In genomic region chr3:32684800-32685603, GRCh38 we compare ENCODE assay signal across 8 cellular contexts. TPM values are rescaled to one million over a fixed set of nuclear protein-coding genes. Genes with fewer than 3 reads are reported as not detected.
DNase-seq lines count a peak whose midpoint lies in the region; ATAC-seq and TF ChIP-seq lines count a peak whose summit lies in the region.

Gene CNOT10 (plus strand): TSS chr3:32685188. CDS start chr3:32685461, 273 bp downstream.

- CTCF ChIA-PET in CD4-positive, alpha-beta memory T cell (lab: Charles Lee; ENCODE audit: partially characterized antibody): interaction anchor here (1.1 kb wide), 2 partner anchors 20 to 115 kb away, joined by 3 to 5 read pairs; partner anchors contain the start of gene DYNC1LI1
- CTCF ChIA-PET in activated CD4-positive, alpha-beta memory T cell treated with anti-CD3 and anti-CD28 coated beads for 36 hours (lab: Charles Lee): interaction anchor here (0.5 to 0.9 kb wide), 7 partner anchors 10 to 458 kb away, joined by 3 to 7 read pairs (median 3); no protein-coding TSS in a partner anchor

- ATAC-seq in GM19452 (IDR thresholded peaks at IDR 0.05; ENCODE audit: unreplicated experiment): peak; percentile 98

- H3K27ac Mint-ChIP-seq in CD4-positive, alpha-beta memory T cell: peak within 1 kb of the TSS; percentile 87 to 99 (median 97)
- peak within 1 kb of the TSS; percentile 91 for H3K27ac Mint-ChIP-seq in activated CD4-positive, alpha-beta memory T cell treated with anti-CD3 and anti-CD28 coated beads for 36 hours

- intact Hi-C loops in CD4-positive, alpha-beta memory T cell (cut with micrococcal nuclease): loop anchor here (1.0 to 10.0 kb wide), 7 partner anchors 115 to 1153 kb away; partner anchors contain the start of genes CMTM6, CRTAP, DYNC1LI1 and GPD1L
- intact Hi-C loops in activated CD4-positive, alpha-beta memory T cell treated with anti-CD3 and anti-CD28 coated beads for 36 hours (cut with micrococcal nuclease): loop anchor here (1.0 to 10.0 kb wide), 12 partner anchors 97 to 1152 kb away; partner anchors contain the start of genes CMTM6, CMTM7, CRTAP and DYNC1LI1

- no peak for TF ChIP-seq RAD21 in liver (IDR thresholded peaks at IDR 0.05)

- TF ChIP-seq CTCF in liver (IDR thresholded peaks at IDR 0.05; ENCODE audit: low read depth, low read length, missing input control): no peak

- H3K4me3 ChIP-seq in CD4-positive, alpha-beta memory T cell (ENCODE audit: low read length in 2 of 2): peak within 1 kb of the TSS; percentile 50 to 95
- H3K4me3 ChIP-seq in liver (ENCODE audit: low read depth in 1 of 3, low read length in 3 of 3): peak within 1 kb of the TSS; percentile 73 to 97 (median 80)

- under 1% methylated on average over 66 of the region's 66 CpGs for WGBS in liver

- peaks cover 6 to 10% of the 10 kb centered on the region in 2 donors for H3K36me3 Mint-ChIP-seq in CD4-positive, alpha-beta memory T cell
- peaks cover 14% of the 10 kb centered on the region for H3K36me3 Mint-ChIP-seq in activated CD4-positive, alpha-beta memory T cell treated with anti-CD3 and anti-CD28 coated beads for 36 hours

- peak within 1 kb of the TSS; percentile 62 to 85 for H3K9ac ChIP-seq in liver (ENCODE audit: low read depth in 1 of 2, low read length in 2 of 2)

- peak; percentile 95 to 98 (median 97) for DNase-seq in CD4-positive, alpha-beta memory T cell
- DNase-seq in HK-2 (ENCODE audit: unreplicated experiment) (peak; percentile 88), NCI-H82 treated with DMSO at 0.1 percent for 48 hours (lab: John Stamatoyannopoulos, UW; ENCODE audit: unreplicated experiment) (peak; percentile 65), dermis microvascular lymphatic vessel endothelial cell (ENCODE audit: low read depth in 2 of 2) (peak; percentile 92 to 97)
- DNase-seq in activated CD4-positive, alpha-beta memory T cell treated with anti-CD3 and anti-CD28 coated beads for 36 hours: peak; percentile 98
- peak; percentile 96 for DNase-seq in stimulated activated CD4-positive, alpha-beta T cell treated with anti-CD3 and anti-CD28 coated beads, Interleukin-4, amount 100 ng/mL, for 24 hours

- H3K4me3 Mint-ChIP-seq in CD4-positive, alpha-beta memory T cell: peak within 1 kb of the TSS; percentile 90 to 94 (median 93)
- H3K4me3 Mint-ChIP-seq in activated CD4-positive, alpha-beta memory T cell treated with anti-CD3 and anti-CD28 coated beads for 36 hours: peak within 1 kb of the TSS; percentile 91

- no peaks in the 10 kb centered on the region for H3K27me3 ChIP-seq in CD4-positive, alpha-beta memory T cell (ENCODE audit: insufficient read depth, low read length)
- no peaks in the 10 kb centered on the region for H3K27me3 ChIP-seq in liver (ENCODE audit: control insufficient read depth in 4 of 4, insufficient read depth in 4 of 4, low read length in 3 of 4)

- H3K9me3 ChIP-seq in CD4-positive, alpha-beta memory T cell (ENCODE audit: control insufficient read depth in 1 of 2, low read length in 2 of 2): no peaks in the 10 kb centered on the region
- no peaks in the 10 kb centered on the region for H3K9me3 ChIP-seq in liver (ENCODE audit: control insufficient read depth in 4 of 4, low read length in 3 of 4)

- H3K4me1 Mint-ChIP-seq in CD4-positive, alpha-beta memory T cell: peaks cover 29 to 45% (median 37%) of the 10 kb centered on the region in 4 donors
- peaks cover 34% of the 10 kb centered on the region for H3K4me1 Mint-ChIP-seq in activated CD4-positive, alpha-beta memory T cell treated with anti-CD3 and anti-CD28 coated beads for 36 hours (ENCODE audit: low read depth)

- H3K27me3 Mint-ChIP-seq in CD4-positive, alpha-beta memory T cell: no peaks in the 10 kb centered on the region
- no peaks in the 10 kb centered on the region for H3K27me3 Mint-ChIP-seq in activated CD4-positive, alpha-beta memory T cell treated with anti-CD3 and anti-CD28 coated beads for 36 hours

- POLR2A ChIA-PET in CD4-positive, alpha-beta memory T cell (lab: Charles Lee; ENCODE audit: partially characterized antibody): interaction anchor here (0.6 to 1.7 kb wide), 10 partner anchors 12 to 1153 kb away, joined by 3 to 14 read pairs (median 3); partner anchors contain the start of genes CRTAP, DYNC1LI1 and STT3B
- POLR2A ChIA-PET in activated CD4-positive, alpha-beta memory T cell treated with anti-CD3 and anti-CD28 coated beads for 36 hours (lab: Charles Lee): interaction anchor here (1.0 to 1.1 kb wide), 2 partner anchors 115 to 756 kb away, joined by 3 to 4 read pairs; partner anchors contain the start of genes DYNC1LI1 and UBP1

- H3K4me1 ChIP-seq in CD4-positive, alpha-beta memory T cell (ENCODE audit: insufficient read depth, low read length): peaks cover 30% of the 10 kb centered on the region
- H3K4me1 ChIP-seq in liver (ENCODE audit: control insufficient read depth in 4 of 4, insufficient read depth in 4 of 4, low read length in 3 of 4): peaks cover 3 to 17% (median 13%) of the 10 kb centered on the region in 4 donors

- H3K27ac ChIP-seq in CD4-positive, alpha-beta memory T cell (ENCODE audit: low read depth, low read length): peak within 1 kb of the TSS; percentile 80
- H3K27ac ChIP-seq in liver (ENCODE audit: low read depth in 1 of 2, low read length in 2 of 2): peak within 1 kb of the TSS; percentile 72 to 85

- H3K9me3 Mint-ChIP-seq in CD4-positive, alpha-beta memory T cell: no peaks in the 10 kb centered on the region
- no peaks in the 10 kb centered on the region for H3K9me3 Mint-ChIP-seq in activated CD4-positive, alpha-beta memory T cell treated with anti-CD3 and anti-CD28 coated beads for 36 hours

- H3K36me3 ChIP-seq in CD4-positive, alpha-beta memory T cell (ENCODE audit: insufficient read depth, low read length): no peaks in the 10 kb centered on the region
- H3K36me3 ChIP-seq in liver (ENCODE audit: control insufficient read depth in 4 of 4, insufficient read depth in 3 of 4, low read depth in 1 of 4, low read length in 3 of 4): no peaks in the 10 kb centered on the region

TF ChIP-seq in liver, 16 proteins besides CTCF, POLR2A, EP300 and RAD21:
- TF ChIP-seq MAX (IDR thresholded peaks at IDR 0.05) (peak; percentile 44), SP1 (IDR thresholded peaks at IDR 0.05) (peak; percentile 72), HNF4A (conservative IDR thresholded peaks at IDR 0.05) (peak in 1 of 2 donors; percentile 4), JUND (IDR thresholded peaks at IDR 0.05) (no peak), YY1 (IDR thresholded peaks at IDR 0.05) (peak; percentile 45), HNF4G (IDR thresholded peaks at IDR 0.05) (no peak), GABPA (IDR thresholded peaks at IDR 0.05 in 1 of 2, conservative IDR thresholded peaks at IDR 0.05 in 1 of 2) (peak; percentile 83 to 95), EGR1 (IDR thresholded peaks at IDR 0.05; ENCODE audit: low read depth in 2 of 2) (peak; percentile 59 to 74), TAF1 (conservative IDR thresholded peaks at IDR 0.05) (peak; percentile 58)
- TF ChIP-seq, protein P1, sequence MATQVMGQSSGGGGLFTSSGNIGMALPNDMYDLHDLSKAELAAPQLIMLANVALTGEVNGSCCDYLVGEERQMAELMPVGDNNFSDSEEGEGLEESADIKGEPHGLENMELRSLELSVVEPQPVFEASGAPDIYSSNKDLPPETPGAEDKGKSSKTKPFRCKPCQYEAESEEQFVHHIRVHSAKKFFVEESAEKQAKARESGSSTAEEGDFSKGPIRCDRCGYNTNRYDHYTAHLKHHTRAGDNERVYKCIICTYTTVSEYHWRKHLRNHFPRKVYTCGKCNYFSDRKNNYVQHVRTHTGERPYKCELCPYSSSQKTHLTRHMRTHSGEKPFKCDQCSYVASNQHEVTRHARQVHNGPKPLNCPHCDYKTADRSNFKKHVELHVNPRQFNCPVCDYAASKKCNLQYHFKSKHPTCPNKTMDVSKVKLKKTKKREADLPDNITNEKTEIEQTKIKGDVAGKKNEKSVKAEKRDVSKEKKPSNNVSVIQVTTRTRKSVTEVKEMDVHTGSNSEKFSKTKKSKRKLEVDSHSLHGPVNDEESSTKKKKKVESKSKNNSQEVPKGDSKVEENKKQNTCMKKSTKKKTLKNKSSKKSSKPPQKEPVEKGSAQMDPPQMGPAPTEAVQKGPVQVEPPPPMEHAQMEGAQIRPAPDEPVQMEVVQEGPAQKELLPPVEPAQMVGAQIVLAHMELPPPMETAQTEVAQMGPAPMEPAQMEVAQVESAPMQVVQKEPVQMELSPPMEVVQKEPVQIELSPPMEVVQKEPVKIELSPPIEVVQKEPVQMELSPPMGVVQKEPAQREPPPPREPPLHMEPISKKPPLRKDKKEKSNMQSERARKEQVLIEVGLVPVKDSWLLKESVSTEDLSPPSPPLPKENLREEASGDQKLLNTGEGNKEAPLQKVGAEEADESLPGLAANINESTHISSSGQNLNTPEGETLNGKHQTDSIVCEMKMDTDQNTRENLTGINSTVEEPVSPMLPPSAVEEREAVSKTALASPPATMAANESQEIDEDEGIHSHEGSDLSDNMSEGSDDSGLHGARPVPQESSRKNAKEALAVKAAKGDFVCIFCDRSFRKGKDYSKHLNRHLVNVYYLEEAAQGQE (IDR thresholded peaks at IDR 0.05): peak; percentile 12
- TF ChIP-seq, protein P2, sequence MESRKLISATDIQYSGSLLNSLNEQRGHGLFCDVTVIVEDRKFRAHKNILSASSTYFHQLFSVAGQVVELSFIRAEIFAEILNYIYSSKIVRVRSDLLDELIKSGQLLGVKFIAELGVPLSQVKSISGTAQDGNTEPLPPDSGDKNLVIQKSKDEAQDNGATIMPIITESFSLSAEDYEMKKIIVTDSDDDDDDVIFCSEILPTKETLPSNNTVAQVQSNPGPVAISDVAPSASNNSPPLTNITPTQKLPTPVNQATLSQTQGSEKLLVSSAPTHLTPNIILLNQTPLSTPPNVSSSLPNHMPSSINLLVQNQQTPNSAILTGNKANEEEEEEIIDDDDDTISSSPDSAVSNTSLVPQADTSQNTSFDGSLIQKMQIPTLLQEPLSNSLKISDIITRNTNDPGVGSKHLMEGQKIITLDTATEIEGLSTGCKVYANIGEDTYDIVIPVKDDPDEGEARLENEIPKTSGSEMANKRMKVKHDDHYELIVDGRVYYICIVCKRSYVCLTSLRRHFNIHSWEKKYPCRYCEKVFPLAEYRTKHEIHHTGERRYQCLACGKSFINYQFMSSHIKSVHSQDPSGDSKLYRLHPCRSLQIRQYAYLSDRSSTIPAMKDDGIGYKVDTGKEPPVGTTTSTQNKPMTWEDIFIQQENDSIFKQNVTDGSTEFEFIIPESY (IDR thresholded peaks at IDR 0.05): no peak

RNA-seq across cellular contexts. Expression of gene CNOT10, which starts in this region (rescaled TPM):
- 10 to 100 TPM; 46.5 to 47.6 TPM for total RNA-seq in CD4-positive, alpha-beta memory T cell
- polyA plus RNA-seq in CD4-positive, alpha-beta memory T cell: 10 to 100 TPM; 33.6 to 45.5 TPM
- 10 to 100 TPM; 52.4 to 54.7 TPM for total RNA-seq in activated CD4-positive, alpha-beta memory T cell treated with anti-CD3 and anti-CD28 coated beads for 36 hours
- 21.1 and 22.5 TPM in 2 replicates for total RNA-seq in dermis microvascular lymphatic vessel endothelial cell
- total RNA-seq in liver: 10 to 100 TPM; 14.4 to 19.6 TPM
- 1 to 10 TPM; 6.7 to 7.9 TPM for polyA plus RNA-seq in liver

Comparison
In these comparisons a context has a peak if more than half of its experiments do, and no peak if none do; other contexts are left out.
1. Peak in every context shown above with its lines: DNase-seq, ATAC-seq, H3K4me3 ChIP-seq and H3K27ac ChIP-seq.